ENCODE assay signal across 8 cellular contexts in genomic region chr12:130818381-130819247, GRCh38. TPM values are rescaled to one million over a fixed set of nuclear protein-coding genes. Genes with fewer than 3 reads are reported as not detected.
DNase-seq lines count a peak whose midpoint lies in the region; ATAC-seq and TF ChIP-seq lines count a peak whose summit lies in the region.

No MANE protein-coding gene starts in this region.

- H3K36me3 Mint-ChIP-seq in nephron (ENCODE audit: low read depth), result peaks cover 37% of the 10 kb centered on the region
- H3K36me3 Mint-ChIP-seq in stimulated activated naive CD8-positive, alpha-beta T cell treated with anti-CD3 and anti-CD28 coated beads, Interleukin-15, Interleukin-2, amounts not matched to agents 100 ng/mL and 50 ng/mL, for 24 hours (ENCODE audit: low read depth), result peaks cover 36% of the 10 kb centered on the region

- H3K4me3 ChIP-seq in MG63, result no peak overlapping the region

- H3K27me3 Mint-ChIP-seq in nephron (ENCODE audit: low read depth), result no peaks in the 10 kb centered on the region
- H3K27me3 Mint-ChIP-seq in stimulated activated naive CD8-positive, alpha-beta T cell treated with anti-CD3 and anti-CD28 coated beads, Interleukin-15, Interleukin-2, amounts not matched to agents 100 ng/mL and 50 ng/mL, for 24 hours, result no peaks in the 10 kb centered on the region

- ATAC-seq in GM18499 (IDR thresholded peaks at IDR 0.05; ENCODE audit: insufficient read depth, unreplicated experiment), result peak; percentile 54
- peak; percentile 75 for ATAC-seq in HG02798 (IDR thresholded peaks at IDR 0.05; ENCODE audit: poor library complexity, unreplicated experiment)
- ATAC-seq in esophagus mucosa, result peak; percentile 92

- peak; percentile 84 to 95 (median 88) for TF ChIP-seq CTCF in nephron (IDR thresholded peaks at IDR 0.05; ENCODE audit: unreplicated experiment in 3 of 3)

- H3K27me3 ChIP-seq in MG63, result no peaks in the 10 kb centered on the region

- peaks cover 10% of the 10 kb centered on the region for H3K4me1 Mint-ChIP-seq in nephron
- peaks cover 14% of the 10 kb centered on the region for H3K4me1 Mint-ChIP-seq in stimulated activated naive CD8-positive, alpha-beta T cell treated with anti-CD3 and anti-CD28 coated beads, Interleukin-15, Interleukin-2, amounts not matched to agents 100 ng/mL and 50 ng/mL, for 24 hours (ENCODE audit: low read depth)

- H3K27ac Mint-ChIP-seq in nephron, result no peak overlapping the region
- H3K27ac Mint-ChIP-seq in stimulated activated naive CD8-positive, alpha-beta T cell treated with anti-CD3 and anti-CD28 coated beads, Interleukin-15, Interleukin-2, amounts not matched to agents 100 ng/mL and 50 ng/mL, for 24 hours, result peak overlapping the region; percentile 76

- no peaks in the 10 kb centered on the region for H3K9me3 Mint-ChIP-seq in nephron
- no peaks in the 10 kb centered on the region for H3K9me3 Mint-ChIP-seq in stimulated activated naive CD8-positive, alpha-beta T cell treated with anti-CD3 and anti-CD28 coated beads, Interleukin-15, Interleukin-2, amounts not matched to agents 100 ng/mL and 50 ng/mL, for 24 hours

- H3K4me3 Mint-ChIP-seq in nephron, result peak overlapping the region in 2 of 3 experiments; percentile 41 to 53
- H3K4me3 Mint-ChIP-seq in stimulated activated naive CD8-positive, alpha-beta T cell treated with anti-CD3 and anti-CD28 coated beads, Interleukin-15, Interleukin-2, amounts not matched to agents 100 ng/mL and 50 ng/mL, for 24 hours, result peak overlapping the region; percentile 83

- peaks cover 41% of the 10 kb centered on the region for H3K36me3 ChIP-seq in MG63

- H3K9me3 ChIP-seq in MG63, result no peaks in the 10 kb centered on the region

- DNase-seq in NCI-H2196 treated with DMSO at 0.1 percent for 48 hours (lab: John Stamatoyannopoulos, UW; ENCODE audit: unreplicated experiment) (peak; percentile 69), activated T-cell treated with anti-CD3 and anti-CD28 coated beads for 4 hours (peak; percentile 66), MG63 (no peak)

RNA-seq across cellular contexts. Expression of gene STX2, which starts 20.4 kb away (rescaled TPM):
- 1.8 TPM for total RNA-seq in esophagus mucosa
- 23.6 and 30.2 TPM in 2 replicates for total RNA-seq in MG63 (2014; rRNA removed; shearing (Covaris generic); ENCODE audit: low replicate concordance)

RNA-seq across cellular contexts. Expression of gene RAN, which starts 53.3 kb away (rescaled TPM):
- total RNA-seq in esophagus mucosa, result 693 TPM
- total RNA-seq in MG63 (2014; rRNA removed; shearing (Covaris generic); ENCODE audit: low replicate concordance), result 1,095 and 1,946 TPM in 2 replicates
